8 cellular contexts compared by ENCODE assay signal in genomic region chr1:209335090-209335692, GRCh38.
DNase-seq lines count a peak whose midpoint lies in the region; ATAC-seq and TF ChIP-seq lines count a peak whose summit lies in the region.

No MANE protein-coding gene starts in this region.

- H3K4me1 ChIP-seq in SJCRH30 (no peaks in the 10 kb centered on the region), upper lobe of left lung (no peaks in the 10 kb centered on the region), gastroesophageal sphincter (no peaks in the 10 kb centered on the region)

- 30 to 42% methylated on average over 3 of the region's 3 CpGs for WGBS in upper lobe of left lung, 2 donors
- 46 to 58% methylated on average over 1 to 2 of the region's 3 CpGs for whole genome bisulfite sequencing in gastroesophageal sphincter (ENCODE audit: low coverage in 1 of 2), 2 donors

- no peaks in the 10 kb centered on the region for H3K36me3 Mint-ChIP-seq in activated CD4-positive, alpha-beta T cell treated with anti-CD3 and anti-CD28 coated beads, Interleukin-2, amount 10 ng/mL, durations not matched to agents 7 days and 5 days (ENCODE audit: low read depth)

- H3K36me3 ChIP-seq in SJCRH30 (no peaks in the 10 kb centered on the region), upper lobe of left lung (no peaks in the 10 kb centered on the region), gastroesophageal sphincter (no peaks in the 10 kb centered on the region)

- no peaks in the 10 kb centered on the region for H3K4me1 Mint-ChIP-seq in activated CD4-positive, alpha-beta T cell treated with anti-CD3 and anti-CD28 coated beads, Interleukin-2, amount 10 ng/mL, durations not matched to agents 7 days and 5 days

- TF ChIP-seq EP300 in upper lobe of left lung (IDR thresholded peaks at IDR 0.05) (no peak), gastroesophageal sphincter (IDR thresholded peaks at IDR 0.05) (no peak)

- no peaks in the 10 kb centered on the region for H3K27me3 ChIP-seq in SJCRH30
- H3K27me3 ChIP-seq in upper lobe of left lung, result no peaks in the 10 kb centered on the region
- no peaks in the 10 kb centered on the region for H3K27me3 ChIP-seq in gastroesophageal sphincter

- H3K27ac ChIP-seq in SJCRH30, result no peak overlapping the region
- no peak overlapping the region for H3K27ac ChIP-seq in upper lobe of left lung
- H3K27ac ChIP-seq in gastroesophageal sphincter, result no peak overlapping the region

- ATAC-seq in GM19395 (IDR thresholded peaks at IDR 0.05; ENCODE audit: unreplicated experiment) (peak; percentile 94), HG03432 (IDR thresholded peaks at IDR 0.05; ENCODE audit: unreplicated experiment) (peak; percentile 85), upper lobe of left lung (ENCODE audit: low FRiP score in 2 of 2) (peak in 1 of 2 donors; percentile 66), gastroesophageal sphincter (no peak)

- H3K9me3 Mint-ChIP-seq in activated CD4-positive, alpha-beta T cell treated with anti-CD3 and anti-CD28 coated beads, Interleukin-2, amount 10 ng/mL, durations not matched to agents 7 days and 5 days, result no peaks in the 10 kb centered on the region

- H3K9me3 ChIP-seq in SJCRH30 (replicated peaks), result 0 out of 2 replicates have a peak, but pooled peaks cover 3% of the 10 kb centered on the region
- no peaks in the 10 kb centered on the region for H3K9me3 ChIP-seq in upper lobe of left lung
- H3K9me3 ChIP-seq in gastroesophageal sphincter, result no peaks in the 10 kb centered on the region

- H3K4me3 ChIP-seq in SJCRH30, result no peak overlapping the region
- no peak overlapping the region for H3K4me3 ChIP-seq in upper lobe of left lung
- H3K4me3 ChIP-seq in gastroesophageal sphincter, result no peak overlapping the region

- H3K4me3 Mint-ChIP-seq in activated CD4-positive, alpha-beta T cell treated with anti-CD3 and anti-CD28 coated beads, Interleukin-2, amount 10 ng/mL, durations not matched to agents 7 days and 5 days, result no peak overlapping the region

- peaks cover 10% of the 10 kb centered on the region for H3K27me3 Mint-ChIP-seq in activated CD4-positive, alpha-beta T cell treated with anti-CD3 and anti-CD28 coated beads, Interleukin-2, amount 10 ng/mL, durations not matched to agents 7 days and 5 days

- peak; percentile 1 to 8 for DNase-seq in activated CD4-positive, alpha-beta T cell treated with anti-CD3 and anti-CD28 coated beads, Interleukin-2, amount 50 U/mL, for 48 hours
- no peak for DNase-seq in activated CD4-positive, alpha-beta T cell treated with anti-CD3 and anti-CD28 coated beads, Interleukin-2, amount 10 ng/mL, durations not matched to agents 7 days and 5 days
- DNase-seq in SJCRH30 (peak; percentile 55 to 80), glomerular visceral epithelial cell (ENCODE audit: extremely low spot score) (peak; percentile 38), upper lobe of left lung (no peak)

- POLR2A ChIA-PET in activated CD4-positive, alpha-beta T cell treated with anti-CD3 and anti-CD28 coated beads, Interleukin-2, amount 10 ng/mL, durations not matched to agents 7 days and 5 days (lab: Charles Lee), result no interaction called here

- no peak overlapping the region for H3K27ac Mint-ChIP-seq in activated CD4-positive, alpha-beta T cell treated with anti-CD3 and anti-CD28 coated beads, Interleukin-2, amount 10 ng/mL, durations not matched to agents 7 days and 5 days

- TF ChIP-seq CTCF in upper lobe of left lung (IDR thresholded peaks at IDR 0.05), result peak; percentile 20 to 58 (median 46)
- peak in 2 of 4 experiments; percentile 5 to 41 for TF ChIP-seq CTCF in gastroesophageal sphincter (IDR thresholded peaks at IDR 0.05)

- CTCF ChIA-PET in activated CD4-positive, alpha-beta T cell treated with anti-CD3 and anti-CD28 coated beads, Interleukin-2, amount 10 ng/mL, durations not matched to agents 7 days and 5 days (lab: Charles Lee), result interaction anchor here (1.0 kb wide), 1 partner anchor 10 kb away, joined by 3 read pairs; no protein-coding TSS in a partner anchor

- TF ChIP-seq POLR2A in upper lobe of left lung (IDR thresholded peaks at IDR 0.05), result no peak
- TF ChIP-seq POLR2A in gastroesophageal sphincter (IDR thresholded peaks at IDR 0.05), result no peak

Comparison
In these comparisons a context has a peak if more than half of its experiments do, and no peak if none do; other contexts are left out.
1. DNase-seq: peak in activated CD4-positive, alpha-beta T cell treated with anti-CD3 and anti-CD28 coated beads, Interleukin-2, amount 50 U/mL, for 48 hours (2 of 2), SJCRH30 (2 of 2) and glomerular visceral epithelial cell (single experiment); none in activated CD4-positive, alpha-beta T cell treated with anti-CD3 and anti-CD28 coated beads, Interleukin-2, amount 10 ng/mL, durations not matched to agents 7 days and 5 days (single experiment) and upper lobe of left lung (0 of 2).